In genomic region chr9:130930132-130930803, GRCh38 we compare ENCODE assay signal across 19 cellular contexts. TPM values are rescaled to one million over a fixed set of nuclear protein-coding genes. Genes with fewer than 3 reads are reported as not detected.
A peak's percentile ranks its signal among the peaks of the same experiment; 100 is the strongest.
DNase-seq lines count a peak whose midpoint lies in the region; ATAC-seq, FAIRE-seq and TF ChIP-seq lines count a peak whose summit lies in the region.
"Had no signal": no experiment of that assay in that cellular context is flagged by ENCODE, and none has a peak within 500 bp of the region (broad histone marks: within the 10 kb centered on the region; RNA-seq: fewer than 3 reads in every experiment).

No MANE protein-coding gene starts in this region.

- DNase-seq in Right ventricle myocardium inferior (ENCODE audit: missing footprints) (peak; percentile 40), heart right ventricle (no peak), islet precursor cell (peak; percentile 50), AG08395 (ENCODE audit: low spot score) (no peak), pancreas (no peak), caudate nucleus (lab: John Stamatoyannopoulos, UW) (no peak)
- DNase-seq: AML-193; CD8-positive, alpha-beta T cell; COR-L47; DND-41; GDM1; KG1 had no signal

- no peaks in the 10 kb centered on the region for H4K20me1 ChIP-seq in OCI-LY3 (ENCODE audit: insufficient read depth, low read length)

- H3K79me2 ChIP-seq in OCI-LY3 (ENCODE audit: low read length), result no peaks in the 10 kb centered on the region

- no peak overlapping the region for H2AFZ ChIP-seq in OCI-LY3 (ENCODE audit: low read depth, low read length)

- no peak for TF ChIP-seq CTCF in heart right ventricle (IDR thresholded peaks at IDR 0.05)
- TF ChIP-seq CTCF in OCI-LY3 (IDR thresholded peaks at IDR 0.05; ENCODE audit: low read depth, low read length), result no peak
- no peak for TF ChIP-seq CTCF in pancreas (IDR thresholded peaks at IDR 0.05)

- H3K9ac ChIP-seq in OCI-LY3 (ENCODE audit: low read length), result no peak overlapping the region

- intact Hi-C loops in Right ventricle myocardium inferior (cut with DNase I), result loop anchor here (10.0 kb wide), 1 partner anchor 115 kb away; no protein-coding TSS in a partner anchor
- intact Hi-C loops in heart right ventricle (cut with DNase I), result loop anchor here in 3 of 10 donors (5.0 to 10.0 kb wide), 2 partner anchors 58 to 165 kb away; no protein-coding TSS in a partner anchor
- intact Hi-C loops in pancreas (cut with DNase I), result no loop called here

- no peaks in the 10 kb centered on the region for H3K9me3 ChIP-seq in heart right ventricle
- no peaks in the 10 kb centered on the region for H3K9me3 ChIP-seq in OCI-LY3 (ENCODE audit: insufficient read depth, low read length)
- H3K9me3 ChIP-seq in pancreas, result no peaks in the 10 kb centered on the region

- H3K27ac ChIP-seq in heart right ventricle (no peak overlapping the region), OCI-LY3 (ENCODE audit: low read length) (no peak overlapping the region), pancreas (no peak overlapping the region), caudate nucleus (ENCODE audit: low read depth, low read length) (no peak overlapping the region)
- H3K27ac ChIP-seq: 22Rv1, C4-2B had no signal

- ATAC-seq in Right ventricle myocardium inferior, result no peak
- ATAC-seq in heart right ventricle, result no peak
- no peak for ATAC-seq in pancreas
- ATAC-seq: CD8-positive, alpha-beta T cell; HCT116 had no signal

- H3K27me3 ChIP-seq in heart right ventricle (peaks cover 2 to 46% (median 30%) of the 10 kb centered on the region in 7 donors), OCI-LY3 (ENCODE audit: low read depth, low read length) (peaks cover 24% of the 10 kb centered on the region), pancreas (peaks cover 0 to 15% (median 0%) of the 10 kb centered on the region in 4 donors)

- no peak for FAIRE-seq in pancreas (lab: Jason Lieb, UNC)
- FAIRE-seq: GM19239 had no signal

- peak overlapping the region; percentile 67 for H3K4me2 ChIP-seq in OCI-LY3 (ENCODE audit: low read length)

- H3K36me3 ChIP-seq in heart right ventricle (no peaks in the 10 kb centered on the region), OCI-LY3 (replicated peaks; ENCODE audit: low read depth, low read length) (no peaks in the 10 kb centered on the region), pancreas (no peaks in the 10 kb centered on the region)

- H3K4me1 ChIP-seq in heart right ventricle (peaks cover 0 to 39% (median 13%) of the 10 kb centered on the region in 9 donors), OCI-LY3 (ENCODE audit: low read length) (peaks cover 95% of the 10 kb centered on the region), pancreas (peaks cover 0 to 9% (median 0%) of the 10 kb centered on the region in 3 donors)

- 83 to 90% methylated on average over 23 of the region's 23 CpGs for WGBS in heart right ventricle, 2 donors
- WGBS in pancreas, 2 donors, result 71 to 83% methylated on average over 19 to 23 of the region's 23 CpGs

- H3K4me3 ChIP-seq in heart right ventricle (no peak overlapping the region), OCI-LY3 (ENCODE audit: low read length) (no peak overlapping the region), pancreas (no peak overlapping the region)

RNA-seq across cellular contexts. Expression of gene FIBCD1, which starts 8.8 kb away (rescaled TPM):
- total RNA-seq in Right ventricle myocardium inferior (0.57 TPM), heart right ventricle (1 to 10 TPM in 4 of 10 donors, under 1 TPM in 6; 0.16 to 5.8 (median 0.74) TPM), pancreas (under 1 TPM in 1 of 6 donors, not detected in 5; 0.47 TPM)
- polyA plus RNA-seq in heart right ventricle (1 to 10 TPM; 2.0 to 3.9 TPM), pancreas (not detected)
- total RNA-seq: CD8-positive, alpha-beta T cell had no signal

RNA-seq across cellular contexts. Expression of gene QRFP, which starts 33.7 kb away (rescaled TPM):
- total RNA-seq in Right ventricle myocardium inferior (not detected), heart right ventricle (not detected), pancreas (not detected)
- polyA plus RNA-seq in heart right ventricle (under 1 TPM in 1 of 2 donors, not detected in 1; 0.06 TPM), pancreas (not detected)
- total RNA-seq: A673; CD8-positive, alpha-beta T cell; H4 had no signal

Comparison
In these comparisons a context has a peak if more than half of its experiments do, and no peak if none do; other contexts are left out.
1. DNase-seq: peak in Right ventricle myocardium inferior (single experiment) and islet precursor cell (single experiment); none in heart right ventricle (0 of 2), AG08395 (single experiment), pancreas (0 of 6) and caudate nucleus (0 of 61).